In the genomic region with DNA sequence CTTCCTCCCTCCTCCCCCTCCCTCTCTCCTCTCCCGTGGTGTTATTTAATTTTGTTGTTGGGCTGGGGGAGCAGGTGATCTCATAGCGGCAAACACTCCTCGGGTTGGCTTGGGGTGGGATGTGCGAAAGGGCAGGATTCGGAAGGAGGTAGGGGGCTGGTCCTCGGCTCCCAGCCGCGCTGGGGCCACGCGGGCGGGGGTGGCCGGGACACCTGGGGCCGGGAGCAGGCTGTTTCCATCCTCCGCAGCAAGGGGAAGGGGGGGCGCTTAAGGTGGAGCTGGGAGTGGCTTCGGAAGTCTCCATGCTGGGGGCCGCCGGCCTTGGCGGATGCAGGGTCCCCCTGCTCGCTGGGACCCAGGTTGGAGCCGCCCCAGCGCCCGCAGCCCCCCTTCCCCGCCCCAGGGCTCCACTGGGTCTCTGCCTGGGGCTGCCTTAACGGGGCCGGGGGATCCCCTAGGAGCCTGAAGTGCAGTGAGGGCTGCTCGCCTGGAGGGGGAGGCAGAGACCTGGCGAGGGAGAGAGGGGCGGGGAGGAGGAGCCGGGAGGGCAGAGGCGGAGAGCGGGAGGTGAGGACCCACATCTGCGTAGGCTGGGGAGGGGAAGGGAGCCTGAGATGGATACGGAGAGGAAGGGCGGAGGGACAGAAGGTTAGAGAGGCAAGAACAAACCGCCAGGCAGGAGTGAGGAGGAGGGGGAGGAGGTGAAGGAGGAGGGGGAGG, we compare ENCODE assay signal across 8 cellular contexts. TPM values are rescaled to one million over a fixed set of nuclear protein-coding genes. Genes with fewer than 3 reads are reported as not detected.
DNase-seq lines count a peak whose midpoint lies in the region; ATAC-seq and TF ChIP-seq lines count a peak whose summit lies in the region.

No MANE protein-coding gene starts in this region.

- H3K36me3 Mint-ChIP-seq in activated naive CD8-positive, alpha-beta T cell treated with anti-CD3 and anti-CD28 coated beads, Interleukin-2, amount 50 U/mL, for 24 hours (ENCODE audit: low read depth), result no peaks in the 10 kb centered on the region
- H3K36me3 Mint-ChIP-seq in progenitor cell of endocrine pancreas (ENCODE audit: insufficient read depth), result no peaks in the 10 kb centered on the region

- H3K4me1 ChIP-seq in upper lobe of right lung, result peaks cover 21% of the 10 kb centered on the region

- H3K4me1 Mint-ChIP-seq in activated naive CD8-positive, alpha-beta T cell treated with anti-CD3 and anti-CD28 coated beads, Interleukin-2, amount 50 U/mL, for 24 hours, result peaks cover 36% of the 10 kb centered on the region
- H3K4me1 Mint-ChIP-seq in progenitor cell of endocrine pancreas (ENCODE audit: low read depth), result peaks cover 7% of the 10 kb centered on the region

- ATAC-seq in HG02610 (IDR thresholded peaks at IDR 0.05; ENCODE audit: unreplicated experiment) (peak; percentile 86), left cardiac atrium (peak; percentile 94), upper lobe of right lung (peak; percentile 96)
- peak; percentile 87 for ATAC-seq in activated naive CD8-positive, alpha-beta T cell treated with anti-CD3 and anti-CD28 coated beads, Interleukin-2, amount 50 U/mL, for 24 hours

- H3K36me3 ChIP-seq in upper lobe of right lung, result no peaks in the 10 kb centered on the region

- DNase-seq in GDM1 (lab: John Stamatoyannopoulos, UW) (peak; percentile 82), NCI-H128 (lab: John Stamatoyannopoulos, UW; ENCODE audit: unreplicated experiment) (peak; percentile 85), SW 1271 (lab: John Stamatoyannopoulos, UW) (peak; percentile 49 to 77), left cardiac atrium (peak; percentile 89), progenitor cell of endocrine pancreas (ENCODE audit: low spot score, unreplicated experiment) (peak; percentile 92), upper lobe of right lung (peak; percentile 95)
- peak; percentile 92 for DNase-seq in activated naive CD8-positive, alpha-beta T cell treated with anti-CD3 and anti-CD28 coated beads, Interleukin-2, amount 50 U/mL, for 24 hours

- H3K4me3 ChIP-seq in upper lobe of right lung, result peak overlapping the region; percentile 56

- no peaks in the 10 kb centered on the region for H3K27me3 ChIP-seq in upper lobe of right lung

- intact Hi-C loops in left cardiac atrium (cut with DNase I) (loop anchor here in 1 of 2 donors (10.0 kb wide), 1 partner anchor 198 kb away; no protein-coding TSS in a partner anchor), upper lobe of right lung (cut with DNase I) (no loop called here)

- peak overlapping the region; percentile 79 for H3K27ac Mint-ChIP-seq in activated naive CD8-positive, alpha-beta T cell treated with anti-CD3 and anti-CD28 coated beads, Interleukin-2, amount 50 U/mL, for 24 hours
- no peak overlapping the region for H3K27ac Mint-ChIP-seq in progenitor cell of endocrine pancreas

- H3K4me3 Mint-ChIP-seq in activated naive CD8-positive, alpha-beta T cell treated with anti-CD3 and anti-CD28 coated beads, Interleukin-2, amount 50 U/mL, for 24 hours, result peak overlapping the region; percentile 79
- H3K4me3 Mint-ChIP-seq in progenitor cell of endocrine pancreas (ENCODE audit: low read depth), result peak overlapping the region; percentile 71

- H3K9me3 Mint-ChIP-seq in activated naive CD8-positive, alpha-beta T cell treated with anti-CD3 and anti-CD28 coated beads, Interleukin-2, amount 50 U/mL, for 24 hours, result no peaks in the 10 kb centered on the region
- H3K9me3 Mint-ChIP-seq in progenitor cell of endocrine pancreas (ENCODE audit: low read depth), result peaks cover 4% of the 10 kb centered on the region

- H3K27me3 Mint-ChIP-seq in activated naive CD8-positive, alpha-beta T cell treated with anti-CD3 and anti-CD28 coated beads, Interleukin-2, amount 50 U/mL, for 24 hours, result no peaks in the 10 kb centered on the region
- peaks cover 13% of the 10 kb centered on the region for H3K27me3 Mint-ChIP-seq in progenitor cell of endocrine pancreas

- TF ChIP-seq CTCF in progenitor cell of endocrine pancreas (IDR thresholded peaks at IDR 0.05; ENCODE audit: unreplicated experiment), result peak; percentile 79
- peak; percentile 87 for TF ChIP-seq CTCF in upper lobe of right lung (IDR thresholded peaks at IDR 0.05)

- H3K27ac ChIP-seq in upper lobe of right lung, result peak overlapping the region; percentile 66

- no peaks in the 10 kb centered on the region for H3K9me3 ChIP-seq in upper lobe of right lung

RNA-seq across cellular contexts. Expression of a gene that starts 0.4 kb away (rescaled TPM):
- total RNA-seq in left cardiac atrium, result 1 to 10 TPM; 7.1 to 7.7 TPM
- total RNA-seq in progenitor cell of endocrine pancreas, result 8.9 and 9.6 TPM in 2 replicates
- 9.5 TPM for total RNA-seq in upper lobe of right lung

RNA-seq across cellular contexts. Expression of a gene that starts 9.2 kb away (rescaled TPM):
- total RNA-seq in left cardiac atrium, result 10 to 100 TPM in 1 of 2 donors, 1 to 10 TPM in 1; 2.0 to 15.1 TPM
- 5.1 and 5.3 TPM in 2 replicates for total RNA-seq in progenitor cell of endocrine pancreas
- 17.7 TPM for total RNA-seq in upper lobe of right lung

RNA-seq across cellular contexts. Expression of a gene that starts 26.5 kb away (rescaled TPM):
- under 1 TPM; 0.21 to 0.27 TPM for total RNA-seq in left cardiac atrium
- 0.91 and 1.0 TPM in 2 replicates for total RNA-seq in progenitor cell of endocrine pancreas
- 1.2 TPM for total RNA-seq in upper lobe of right lung

RNA-seq across cellular contexts. Expression of a gene that starts 27.0 kb away (rescaled TPM):
- total RNA-seq in left cardiac atrium (1 to 10 TPM; 9.0 to 9.3 TPM), progenitor cell of endocrine pancreas (137 and 138 TPM in 2 replicates), upper lobe of right lung (23.3 TPM)

RNA-seq across cellular contexts. Expression of a gene that starts 27.4 kb away (rescaled TPM):
- total RNA-seq in left cardiac atrium, result 100 to 1,000 TPM; 674 to 678 TPM
- 1,379 and 1,392 TPM in 2 replicates for total RNA-seq in progenitor cell of endocrine pancreas
- total RNA-seq in upper lobe of right lung, result 1,025 TPM

Comparison
In these comparisons a context has a peak if more than half of its experiments do, and no peak if none do; other contexts are left out.
1. Peak in every context shown above with its lines: DNase-seq, ATAC-seq, H3K4me3 ChIP-seq and H3K27ac ChIP-seq.